Comparison of ENCODE assay signal across 14 cellular contexts in genomic region chr7:29865526-29865925, GRCh38. TPM values are rescaled to one million over a fixed set of nuclear protein-coding genes. Genes with fewer than 3 reads are reported as not detected.
DNase-seq lines count a peak whose midpoint lies in the region; ATAC-seq, FAIRE-seq and TF ChIP-seq lines count a peak whose summit lies in the region.
"Had no signal": no experiment of that assay in that cellular context is flagged by ENCODE, and none has a peak within 500 bp of the region (broad histone marks: within the 10 kb centered on the region; RNA-seq: fewer than 3 reads in every experiment).

No MANE protein-coding gene starts in this region.

- H3K4me3 Mint-ChIP-seq in chondrocyte (ENCODE audit: unreplicated experiment) = no peak overlapping the region
- H3K4me3 Mint-ChIP-seq in activated T-helper 17 cell treated with anti-CD3 and anti-CD28 coated beads, Interleukin-2, amount 50 U/mL, for 72 hours = no peak overlapping the region
- H3K4me3 Mint-ChIP-seq: activated B cell treated with CpG ODN at 0.5 μM for 24 hours; effector memory CD8-positive, alpha-beta T cell had no signal

- TF ChIP-seq EP300 in A549 (IDR thresholded peaks at IDR 0.05) = no peak

- TF ChIP-seq POLR2A in A549 (IDR thresholded peaks at IDR 0.05; ENCODE audit: low read length) (no peak), IMR-90 (IDR thresholded peaks at IDR 0.05; ENCODE audit: low read depth, low read length) (no peak)

- ATAC-seq in A549 = peak; percentile 69 to 79; a peak in 5 of 6 replicates
- peak; percentile 79 for ATAC-seq in IMR-90 (ENCODE audit: low read depth)
- ATAC-seq in activated T-helper 17 cell treated with anti-CD3 and anti-CD28 coated beads, Interleukin-2, amount 50 U/mL, for 72 hours (replicated peaks) = no peak
- ATAC-seq in GM18519 (IDR thresholded peaks at IDR 0.05; ENCODE audit: low FRiP score, unreplicated experiment) = no peak
- ATAC-seq: effector memory CD8-positive, alpha-beta T cell had no signal

- POLR2A ChIA-PET in A549 (lab: Yijun Ruan, JAX) = no interaction called here
- POLR2A ChIA-PET in IMR-90 (lab: Charles Lee; ENCODE audit: unreplicated experiment) = no interaction called here

- no peak overlapping the region for H3K18ac ChIP-seq in IMR-90 (ENCODE audit: low read depth, low read length)

- H2BK15ac ChIP-seq in IMR-90 (ENCODE audit: low read depth, low read length) = no peak overlapping the region

- peaks cover 35% of the 10 kb centered on the region for H3K4me1 Mint-ChIP-seq in chondrocyte (ENCODE audit: low read depth)
- H3K4me1 Mint-ChIP-seq in activated T-helper 17 cell treated with anti-CD3 and anti-CD28 coated beads, Interleukin-2, amount 50 U/mL, for 72 hours = no peaks in the 10 kb centered on the region
- H3K4me1 Mint-ChIP-seq: activated B cell treated with CpG ODN at 0.5 μM for 24 hours had no signal

- H3K23ac ChIP-seq in IMR-90 (ENCODE audit: low read depth, low read length) = no peak overlapping the region

- H3K36me3 Mint-ChIP-seq in chondrocyte (ENCODE audit: low read depth) = no peaks in the 10 kb centered on the region
- H3K36me3 Mint-ChIP-seq in activated T-helper 17 cell treated with anti-CD3 and anti-CD28 coated beads, Interleukin-2, amount 50 U/mL, for 72 hours (ENCODE audit: low read depth) = no peaks in the 10 kb centered on the region

- H3K9me3 Mint-ChIP-seq in chondrocyte (ENCODE audit: low read depth) = peaks cover 7% of the 10 kb centered on the region
- H3K9me3 Mint-ChIP-seq in activated T-helper 17 cell treated with anti-CD3 and anti-CD28 coated beads, Interleukin-2, amount 50 U/mL, for 72 hours = no peaks in the 10 kb centered on the region
- H3K9me3 Mint-ChIP-seq: activated B cell treated with CpG ODN at 0.5 μM for 24 hours; effector memory CD8-positive, alpha-beta T cell had no signal

- dilution Hi-C loops in IMR-90 (cut with HindIII; ENCODE audit: low sequenced_read_pairs, unreplicated experiment) = no loop called here

- H3K79me1 ChIP-seq in IMR-90 (ENCODE audit: low read depth in 1 of 2, low read length in 2 of 2) = no peaks in the 10 kb centered on the region

- 20% methylated on average over 4 of the region's 4 CpGs for WGBS in A549 (ENCODE audit: missing lambda C conversion rate)
- 40% methylated on average over 2 of the region's 4 CpGs; no CpG with 5 or more reads in 1 of the 2 experiments for WGBS in IMR-90 (ENCODE audit: extremely low coverage in 2 of 2, insufficient read length in 1 of 2), 2 experiments

- no peak overlapping the region for H3K4me3 ChIP-seq in A549
- H3K4me3 ChIP-seq in IMR-90 (ENCODE audit: insufficient read depth, low read depth, low read length) = no peak overlapping the region
- H3K4me3 ChIP-seq: prostate gland had no signal

- intact Hi-C loops in IMR-90 (cut with micrococcal nuclease) = no loop called here

- no peak for FAIRE-seq in A549 (lab: Jason Lieb, UNC)
- FAIRE-seq: A204.1 had no signal

- peak overlapping the region; percentile 23 for H2AK9ac ChIP-seq in IMR-90 (replicated peaks; ENCODE audit: low read depth, low read length, poor library complexity)

- no peak overlapping the region for H4K91ac ChIP-seq in IMR-90 (ENCODE audit: insufficient read depth, low read depth, low read length)

- H4K20me1 ChIP-seq in IMR-90 (ENCODE audit: insufficient read depth, low read length) = no peaks in the 10 kb centered on the region

- TF ChIP-seq CTCF in A549 (IDR thresholded peaks at IDR 0.05) (no peak), IMR-90 (conservative IDR thresholded peaks at IDR 0.05; ENCODE audit: low read depth, low read length) (no peak), chondrocyte (IDR thresholded peaks at IDR 0.05) (no peak)

- H3K4me1 ChIP-seq in A549 (peaks cover 9% of the 10 kb centered on the region; the same call in 2 of the 3 replicates), IMR-90 (ENCODE audit: control insufficient read depth, insufficient read depth, low read length) (peaks cover 2% of the 10 kb centered on the region; the same call in 1 of the 2 replicates)
- H3K4me1 ChIP-seq: prostate gland had no signal

- no peaks in the 10 kb centered on the region; the same call in 1 of the 2 replicates for H3K9me1 ChIP-seq in IMR-90 (ENCODE audit: insufficient read depth, low read length)

- BruUV-seq in IMR-90 (replicated peaks; lab: Mats Ljungman, UMichigan) = no TSS peak

- DNase-seq in A549 (ENCODE audit: low read depth in 1 of 2, low spot score in 1 of 2) (peak in 1 of 2 experiments; percentile 53), IMR-90 (peak; percentile 63), chondrocyte (ENCODE audit: low spot score) (no peak), NCI-H2107 treated with DMSO at 0.1 percent for 48 hours (lab: John Stamatoyannopoulos, UW; ENCODE audit: unreplicated experiment) (no peak)
- DNase-seq in activated CD4-positive, alpha-beta T cell treated with anti-CD3 and anti-CD28 coated beads for 48 hours = no peak
- DNase-seq: activated B cell treated with CpG ODN at 0.5 μM for 24 hours; activated effector memory CD4-positive, alpha-beta T cell treated with anti-CD3 and anti-CD28 coated beads, Interleukin-2, amount 50 U/mL, for 16 hours; effector memory CD8-positive, alpha-beta T cell; NCI-H187 treated with DMSO at 0.1 percent for 48 hours had no signal

- in situ Hi-C loops in IMR-90 (cut with MboI; ENCODE audit: low sequenced_read_pairs) = no loop called here

- no peak overlapping the region for H3K14ac ChIP-seq in IMR-90 (replicated peaks; ENCODE audit: low read depth, low read length)

- no peak overlapping the region for H4K5ac ChIP-seq in IMR-90 (ENCODE audit: low read depth, low read length)

- H2BK20ac ChIP-seq in IMR-90 (ENCODE audit: low read depth, low read length) = no peak overlapping the region

- H3K27ac ChIP-seq in A549 (0 out of 6 replicates have a peak overlapping the region, but pooled peaks of 1 of the 2 experiments have one; percentile 38), IMR-90 (ENCODE audit: insufficient read depth, low read length) (no peak overlapping the region), layer of hippocampus (ENCODE audit: low read depth, low read length) (peak overlapping the region; percentile 40)
- H3K27ac ChIP-seq: prostate gland had no signal

- H3K27me3 ChIP-seq in IMR-90 (ENCODE audit: control insufficient read depth, insufficient read depth, low read length) (no peaks in the 10 kb centered on the region; the same call in 1 of the 2 replicates), layer of hippocampus (ENCODE audit: control insufficient read depth, insufficient read depth, low read length) (no peaks in the 10 kb centered on the region)

- no peaks in the 10 kb centered on the region for H3K27me3 Mint-ChIP-seq in chondrocyte (ENCODE audit: low read depth)
- H3K27me3 Mint-ChIP-seq in activated T-helper 17 cell treated with anti-CD3 and anti-CD28 coated beads, Interleukin-2, amount 50 U/mL, for 72 hours = peaks cover 5% of the 10 kb centered on the region

- H2AFZ ChIP-seq in IMR-90 (replicated peaks; ENCODE audit: low read length, poor library complexity) = peak overlapping the region; percentile 66

- H3K4me2 ChIP-seq in A549 = peak overlapping the region; percentile 21; the same call in 1 of the 3 replicates
- H3K4me2 ChIP-seq in IMR-90 (ENCODE audit: low read depth, low read length) = no peak overlapping the region

- H3K9ac ChIP-seq in IMR-90 (ENCODE audit: low read depth, low read length) = no peak overlapping the region

- no peak overlapping the region for H3K56ac ChIP-seq in IMR-90 (ENCODE audit: extremely low read depth, insufficient read depth, low read length)

- no peak overlapping the region for H2AK5ac ChIP-seq in IMR-90 (ENCODE audit: low read depth, low read length)

- H3K4ac ChIP-seq in IMR-90 (ENCODE audit: low read depth, low read length) = no peak overlapping the region

- H3K27ac Mint-ChIP-seq in chondrocyte (ENCODE audit: unreplicated experiment) = peak overlapping the region; percentile 79
- H3K27ac Mint-ChIP-seq in activated T-helper 17 cell treated with anti-CD3 and anti-CD28 coated beads, Interleukin-2, amount 50 U/mL, for 72 hours = no peak overlapping the region
- H3K27ac Mint-ChIP-seq: activated B cell treated with CpG ODN at 0.5 μM for 24 hours; effector memory CD8-positive, alpha-beta T cell had no signal

- H3K36me3 ChIP-seq in IMR-90 (ENCODE audit: control insufficient read depth, insufficient read depth, low read length) = no peaks in the 10 kb centered on the region
- H3K36me3 ChIP-seq: prostate gland had no signal

- no peaks in the 10 kb centered on the region for H3K9me3 ChIP-seq in A549
- no peaks in the 10 kb centered on the region for H3K9me3 ChIP-seq in IMR-90 (ENCODE audit: control insufficient read depth, insufficient read depth, low read length)
- H3K9me3 ChIP-seq: prostate gland had no signal

- no peak overlapping the region for H4K8ac ChIP-seq in IMR-90 (ENCODE audit: low read depth in 2 of 2, low read length in 2 of 2)

- CTCF ChIA-PET in A549 (lab: Yijun Ruan, JAX) (no interaction called here), IMR-90 (lab: Yijun Ruan, JAX) (no interaction called here)

- no peak overlapping the region for H2BK5ac ChIP-seq in IMR-90 (ENCODE audit: low read depth, low read length, poor library complexity, severe bottlenecking)

- H2BK120ac ChIP-seq in IMR-90 (ENCODE audit: low read depth, low read length) = no peak overlapping the region

- TF ChIP-seq RAD21 in A549 (conservative IDR thresholded peaks at IDR 0.05 in 1 of 2, IDR thresholded peaks at IDR 0.05 in 1 of 2) (no peak), IMR-90 (IDR thresholded peaks at IDR 0.05; ENCODE audit: low read length) (no peak)

TF ChIP-seq in A549, 52 proteins besides CTCF, POLR2A, EP300 and RAD21 (continues in another document):
- TF ChIP-seq CHD4 (IDR thresholded peaks at IDR 0.05; ENCODE audit: borderline replicate concordance) = no peak
- TF ChIP-seq FOXS1 (CRISPR knock-in tag; IDR thresholded peaks at IDR 0.05) = peak; percentile 55; the same call in 1 of the 2 replicates
- no peak for TF ChIP-seq JUN (IDR thresholded peaks at IDR 0.05)
- no peak for TF ChIP-seq HOXB5 (CRISPR knock-in tag; IDR thresholded peaks at IDR 0.05)

RNA-seq across cellular contexts. Expression of gene WIPF3, which starts 59.2 kb away (rescaled TPM):
- polyA plus RNA-seq in A549 (2011; rRNA removed) = 0.10 and 0.19 TPM in 2 replicates
- polyA plus RNA-seq in A549 (2012; cell fraction: cytosol; rRNA removed) = 0.09 and 0.12 TPM in 2 replicates
- 0.06 and 0.09 TPM in 2 replicates for polyA plus RNA-seq in A549 (2012; cell fraction: nucleus; rRNA removed)
- polyA plus RNA-seq in A549 (2017; fragmentation: RNase III; extraction: RNeasy Plus Mini Kit Qiagen cat#74134 plus additional on column Dnase treatment) = 0.30 to 0.42 TPM (median 0.36 TPM) in 3 replicates
- 0.25 and 0.49 TPM in 2 replicates for polyA minus RNA-seq in A549 (2011; rRNA and poly(A)+ RNA removed)
- not detected in 2 replicates for total RNA-seq in IMR-90 (2012; rRNA removed)
- polyA plus RNA-seq in IMR-90 (2012; rRNA removed) = not detected in 2 replicates
- polyA plus RNA-seq in IMR-90 (2012; cell fraction: cytosol; rRNA removed) = not detected in 2 replicates
- not detected in 2 replicates for polyA plus RNA-seq in IMR-90 (2012; cell fraction: nucleus; rRNA removed; ENCODE audit: low replicate concordance)
- total RNA-seq in chondrocyte = 0.10 to 0.65 TPM (median 0.51 TPM) in 3 replicates
- not detected for total RNA-seq in activated T-helper 17 cell treated with anti-CD3 and anti-CD28 coated beads, Interleukin-2, amount 50 U/mL, for 72 hours
- total RNA-seq: activated B cell treated with CpG ODN at 0.5 μM for 24 hours had no signal

Comparison
In these comparisons a context has a peak if more than half of its experiments do, and no peak if none do; other contexts are left out.
1. ATAC-seq: peak in A549 (2 of 2) and IMR-90 (single experiment); none in activated T-helper 17 cell treated with anti-CD3 and anti-CD28 coated beads, Interleukin-2, amount 50 U/mL, for 72 hours (single experiment) and GM18519 (single experiment).